1 cellular context compared by ENCODE assay signal in genomic region chr5:174222891-174223290, GRCh38.
TF ChIP-seq lines count a peak whose summit lies in the region.

No MANE protein-coding gene starts in this region.

TF ChIP-seq in H1, 55 proteins besides CTCF, POLR2A, EP300 and RAD21:
- TF ChIP-seq SAP30 (IDR thresholded peaks at IDR 0.05; ENCODE audit: insufficient read depth, insufficient replicate concordance, low read length) (no peak), RFX5 (IDR thresholded peaks at IDR 0.05; ENCODE audit: borderline replicate concordance, low read depth, low read length) (no peak)
